In genomic region chr20:1119524-1119923, GRCh38 we compare ENCODE assay signal across 8 cellular contexts. TPM values are rescaled to one million over a fixed set of nuclear protein-coding genes. Genes with fewer than 3 reads are reported as not detected.
A peak's percentile ranks its signal among the peaks of the same experiment; 100 is the strongest.
DNase-seq lines count a peak whose midpoint lies in the region; ATAC-seq and TF ChIP-seq lines count a peak whose summit lies in the region.

No MANE protein-coding gene starts in this region.

- 19 to 31% (median 20%) methylated on average over 3 of the region's 3 CpGs for WGBS in psoas muscle, 3 donors

- 0 out of 2 replicates have a peak, but pooled peaks cover 6% of the 10 kb centered on the region for H4K20me1 ChIP-seq in DOHH2 (ENCODE audit: control insufficient read depth, insufficient read depth, low read depth, low read length)

- peak overlapping the region; percentile 98 for H3K4me3 ChIP-seq in DOHH2 (ENCODE audit: low read length)
- peak overlapping the region; percentile 86 for H3K4me3 ChIP-seq in SJSA1
- H3K4me3 ChIP-seq in fibroblast of mammary gland (ENCODE audit: control insufficient read depth, low read depth, low read length): peak overlapping the region; percentile 98
- peak overlapping the region; percentile 98 for H3K4me3 ChIP-seq in psoas muscle

- peaks cover 65% of the 10 kb centered on the region for H3K79me2 ChIP-seq in DOHH2 (ENCODE audit: control insufficient read depth, low read length)

- H3K4me1 ChIP-seq in DOHH2 (ENCODE audit: control insufficient read depth, low read length) (peaks cover 41% of the 10 kb centered on the region), SJSA1 (replicated peaks) (peaks cover 36% of the 10 kb centered on the region), psoas muscle (peaks cover 60% of the 10 kb centered on the region)

- H3K4me2 ChIP-seq in DOHH2 (ENCODE audit: low read length): peak overlapping the region; percentile 99

- no peaks in the 10 kb centered on the region for H3K27me3 ChIP-seq in DOHH2 (ENCODE audit: control insufficient read depth, low read length)
- H3K27me3 ChIP-seq in SJSA1 (replicated peaks): no peaks in the 10 kb centered on the region
- H3K27me3 ChIP-seq in psoas muscle (ENCODE audit: insufficient read depth in 3 of 3, low read length in 2 of 3): no peaks in the 10 kb centered on the region

- 0 out of 2 replicates have a peak, but pooled peaks cover 3% of the 10 kb centered on the region for H3F3A ChIP-seq in DOHH2 (ENCODE audit: control insufficient read depth, insufficient read depth)

- no peak overlapping the region for H3K27ac ChIP-seq in DOHH2 (ENCODE audit: low read depth, low read length)
- no peak overlapping the region for H3K27ac ChIP-seq in SJSA1
- peak overlapping the region; percentile 85 for H3K27ac ChIP-seq in psoas muscle

- TF ChIP-seq CTCF in DOHH2 (IDR thresholded peaks at IDR 0.05; ENCODE audit: low read depth, low read length, poor library complexity, severe bottlenecking): no peak
- TF ChIP-seq CTCF in fibroblast of mammary gland (conservative IDR thresholded peaks at IDR 0.05; ENCODE audit: control insufficient read depth, insufficient read depth, low read depth, low read length): no peak
- TF ChIP-seq CTCF in psoas muscle (IDR thresholded peaks at IDR 0.05): no peak

- no peaks in the 10 kb centered on the region for H3K9me3 ChIP-seq in DOHH2 (ENCODE audit: control insufficient read depth, insufficient read depth, low read length)
- H3K9me3 ChIP-seq in SJSA1 (replicated peaks): no peaks in the 10 kb centered on the region
- no peaks in the 10 kb centered on the region for H3K9me3 ChIP-seq in psoas muscle

- intact Hi-C loops in psoas muscle (cut with DNase I): loop anchor here (5.0 to 10.0 kb wide), 3 partner anchors 273 to 348 kb away; partner anchors contain the start of genes NSFL1C (in 2 of the 2) and FKBP1A (in 1 of the 2)

- H3K36me3 ChIP-seq in DOHH2 (ENCODE audit: control insufficient read depth, low read length) (peaks cover 45% of the 10 kb centered on the region), SJSA1 (peaks cover 26% of the 10 kb centered on the region), psoas muscle (ENCODE audit: insufficient read depth in 1 of 2, low read depth in 1 of 2) (peaks cover 0 to 14% of the 10 kb centered on the region in 2 donors)

- ATAC-seq in psoas muscle (no peak), HG02970 (IDR thresholded peaks at IDR 0.05; ENCODE audit: low FRiP score, unreplicated experiment) (no peak), GM19397 (IDR thresholded peaks at IDR 0.05; ENCODE audit: unreplicated experiment) (no peak)

- no peaks in the 10 kb centered on the region for H3K9me2 ChIP-seq in DOHH2 (replicated peaks; ENCODE audit: control insufficient read depth, low read length)

- DNase-seq in SJSA1 (ENCODE audit: low read depth in 1 of 2, low spot score in 2 of 2): no peak
- DNase-seq in fibroblast of mammary gland (ENCODE audit: low read depth): no peak
- no peak for DNase-seq in psoas muscle
- DNase-seq in AML-193 (lab: John Stamatoyannopoulos, UW): no peak
- DNase-seq in UCSD-AML1 (lab: John Stamatoyannopoulos, UW; ENCODE audit: unreplicated experiment): no peak

RNA-seq across cellular contexts. Expression of gene PSMF1, which starts 1.1 kb away (rescaled TPM):
- 81.0 and 130 TPM in 2 replicates for total RNA-seq in SJSA1 (2014; rRNA removed; shearing (Covaris generic))
- total RNA-seq in psoas muscle: 100 to 1,000 TPM; 137 to 159 (median 144) TPM
- polyA plus RNA-seq in psoas muscle: 100 to 1,000 TPM in 1 of 3 donors, 10 to 100 TPM in 2; 81.0 to 129 (median 89.8) TPM
